1 cellular context compared by ENCODE assay signal in the genomic region with DNA sequence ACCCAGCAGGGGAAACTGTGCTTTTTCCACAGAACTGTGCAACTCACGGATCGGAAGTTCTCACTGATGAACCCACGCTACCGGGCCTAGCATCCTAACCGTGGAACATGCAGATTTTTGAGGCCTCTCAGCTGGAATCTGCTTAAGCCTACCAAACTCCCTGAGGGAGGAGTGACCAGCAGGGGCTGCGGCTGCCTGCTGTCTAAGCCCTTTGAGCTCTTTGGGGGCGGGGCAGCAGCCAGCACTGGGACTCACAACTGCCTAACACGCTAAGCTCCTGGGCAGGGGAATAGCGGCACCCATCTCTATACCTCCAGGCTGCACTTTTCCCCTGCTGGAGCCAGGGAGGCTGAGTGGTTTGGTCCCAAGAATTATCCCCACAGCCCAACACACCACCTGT.
TF ChIP-seq lines count a peak whose summit lies in the region.

No MANE protein-coding gene starts in this region.

TF ChIP-seq in HepG2, 621 proteins besides CTCF, POLR2A, EP300 and RAD21 (continued from another document and continues in another):
- TF ChIP-seq, protein P1, sequence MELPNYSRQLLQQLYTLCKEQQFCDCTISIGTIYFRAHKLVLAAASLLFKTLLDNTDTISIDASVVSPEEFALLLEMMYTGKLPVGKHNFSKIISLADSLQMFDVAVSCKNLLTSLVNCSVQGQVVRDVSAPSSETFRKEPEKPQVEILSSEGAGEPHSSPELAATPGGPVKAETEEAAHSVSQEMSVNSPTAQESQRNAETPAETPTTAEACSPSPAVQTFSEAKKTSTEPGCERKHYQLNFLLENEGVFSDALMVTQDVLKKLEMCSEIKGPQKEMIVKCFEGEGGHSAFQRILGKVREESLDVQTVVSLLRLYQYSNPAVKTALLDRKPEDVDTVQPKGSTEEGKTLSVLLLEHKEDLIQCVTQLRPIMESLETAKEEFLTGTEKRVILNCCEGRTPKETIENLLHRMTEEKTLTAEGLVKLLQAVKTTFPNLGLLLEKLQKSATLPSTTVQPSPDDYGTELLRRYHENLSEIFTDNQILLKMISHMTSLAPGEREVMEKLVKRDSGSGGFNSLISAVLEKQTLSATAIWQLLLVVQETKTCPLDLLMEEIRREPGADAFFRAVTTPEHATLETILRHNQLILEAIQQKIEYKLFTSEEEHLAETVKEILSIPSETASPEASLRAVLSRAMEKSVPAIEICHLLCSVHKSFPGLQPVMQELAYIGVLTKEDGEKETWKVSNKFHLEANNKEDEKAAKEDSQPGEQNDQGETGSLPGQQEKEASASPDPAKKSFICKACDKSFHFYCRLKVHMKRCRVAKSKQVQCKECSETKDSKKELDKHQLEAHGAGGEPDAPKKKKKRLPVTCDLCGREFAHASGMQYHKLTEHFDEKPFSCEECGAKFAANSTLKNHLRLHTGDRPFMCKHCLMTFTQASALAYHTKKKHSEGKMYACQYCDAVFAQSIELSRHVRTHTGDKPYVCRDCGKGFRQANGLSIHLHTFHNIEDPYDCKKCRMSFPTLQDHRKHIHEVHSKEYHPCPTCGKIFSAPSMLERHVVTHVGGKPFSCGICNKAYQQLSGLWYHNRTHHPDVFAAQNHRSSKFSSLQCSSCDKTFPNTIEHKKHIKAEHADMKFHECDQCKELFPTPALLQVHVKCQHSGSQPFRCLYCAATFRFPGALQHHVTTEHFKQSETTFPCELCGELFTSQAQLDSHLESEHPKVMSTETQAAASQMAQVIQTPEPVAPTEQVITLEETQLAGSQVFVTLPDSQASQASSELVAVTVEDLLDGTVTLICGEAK (IDR thresholded peaks at IDR 0.05), result no peak
- TF ChIP-seq, protein P1 (CRISPR knock-in tag; IDR thresholded peaks at IDR 0.05), result peak; percentile 30; the same call in 1 of the 2 replicates
- no peak for TF ChIP-seq ADNP (CRISPR knock-in tag; IDR thresholded peaks at IDR 0.05)
- no peak for TF ChIP-seq NRL (CRISPR knock-in tag; IDR thresholded peaks at IDR 0.05; ENCODE audit: borderline replicate concordance)
- TF ChIP-seq, protein P2, sequence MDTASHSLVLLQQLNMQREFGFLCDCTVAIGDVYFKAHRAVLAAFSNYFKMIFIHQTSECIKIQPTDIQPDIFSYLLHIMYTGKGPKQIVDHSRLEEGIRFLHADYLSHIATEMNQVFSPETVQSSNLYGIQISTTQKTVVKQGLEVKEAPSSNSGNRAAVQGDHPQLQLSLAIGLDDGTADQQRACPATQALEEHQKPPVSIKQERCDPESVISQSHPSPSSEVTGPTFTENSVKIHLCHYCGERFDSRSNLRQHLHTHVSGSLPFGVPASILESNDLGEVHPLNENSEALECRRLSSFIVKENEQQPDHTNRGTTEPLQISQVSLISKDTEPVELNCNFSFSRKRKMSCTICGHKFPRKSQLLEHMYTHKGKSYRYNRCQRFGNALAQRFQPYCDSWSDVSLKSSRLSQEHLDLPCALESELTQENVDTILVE (CRISPR knock-in tag; IDR thresholded peaks at IDR 0.05), result no peak
- TF ChIP-seq ZNF138 (CRISPR knock-in tag; IDR thresholded peaks at IDR 0.05; ENCODE audit: low read depth), result no peak
- no peak for TF ChIP-seq PRPF4 (IDR thresholded peaks at IDR 0.05; ENCODE audit: low read depth, low read length, poor library complexity, severe bottlenecking)
- TF ChIP-seq TEAD3 (CRISPR knock-in tag; optimal IDR thresholded peaks at IDR 0.05; ENCODE audit: borderline replicate concordance), result peak; percentile 40
- 0 out of 2 replicates have a peak, but pooled peaks have one; percentile 33 for TF ChIP-seq ZNF34 (CRISPR knock-in tag; IDR thresholded peaks at IDR 0.05; ENCODE audit: borderline replicate concordance)
- TF ChIP-seq ZNF614 (CRISPR knock-in tag; IDR thresholded peaks at IDR 0.05; ENCODE audit: borderline replicate concordance), result no peak
- TF ChIP-seq, protein P3, sequence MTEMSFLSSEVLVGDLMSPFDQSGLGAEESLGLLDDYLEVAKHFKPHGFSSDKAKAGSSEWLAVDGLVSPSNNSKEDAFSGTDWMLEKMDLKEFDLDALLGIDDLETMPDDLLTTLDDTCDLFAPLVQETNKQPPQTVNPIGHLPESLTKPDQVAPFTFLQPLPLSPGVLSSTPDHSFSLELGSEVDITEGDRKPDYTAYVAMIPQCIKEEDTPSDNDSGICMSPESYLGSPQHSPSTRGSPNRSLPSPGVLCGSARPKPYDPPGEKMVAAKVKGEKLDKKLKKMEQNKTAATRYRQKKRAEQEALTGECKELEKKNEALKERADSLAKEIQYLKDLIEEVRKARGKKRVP (CRISPR knock-in tag; IDR thresholded peaks at IDR 0.05), result no peak
- 0 out of 2 replicates have a peak, but pooled peaks have one; percentile 32 for TF ChIP-seq FOXC1 (CRISPR knock-in tag; IDR thresholded peaks at IDR 0.05; ENCODE audit: borderline replicate concordance)
- TF ChIP-seq YEATS2 (CRISPR knock-in tag; IDR thresholded peaks at IDR 0.05; ENCODE audit: borderline replicate concordance), result no peak
- TF ChIP-seq ZNF350 (CRISPR knock-in tag; IDR thresholded peaks at IDR 0.05; ENCODE audit: borderline replicate concordance, low read depth), result no peak
- TF ChIP-seq CC2D1A (CRISPR knock-in tag; IDR thresholded peaks at IDR 0.05), result no peak
- TF ChIP-seq MEF2D (CRISPR knock-in tag; IDR thresholded peaks at IDR 0.05), result no peak
- no peak for TF ChIP-seq ZNF709 (CRISPR knock-in tag; IDR thresholded peaks at IDR 0.05)
- TF ChIP-seq GLI4 (CRISPR knock-in tag; IDR thresholded peaks at IDR 0.05; ENCODE audit: borderline replicate concordance), result no peak
- peak; percentile 84 for TF ChIP-seq SP5 (CRISPR knock-in tag; IDR thresholded peaks at IDR 0.05; ENCODE audit: borderline replicate concordance, low read depth)
- no peak for TF ChIP-seq SRSF9 (IDR thresholded peaks at IDR 0.05; ENCODE audit: borderline replicate concordance, insufficient read depth, low read depth, low read length, poor library complexity, severe bottlenecking)
- no peak for TF ChIP-seq ZMYM2 (CRISPR knock-in tag; IDR thresholded peaks at IDR 0.05)
- no peak for TF ChIP-seq ZNF549 (CRISPR knock-in tag; IDR thresholded peaks at IDR 0.05)
- TF ChIP-seq, protein P4, sequence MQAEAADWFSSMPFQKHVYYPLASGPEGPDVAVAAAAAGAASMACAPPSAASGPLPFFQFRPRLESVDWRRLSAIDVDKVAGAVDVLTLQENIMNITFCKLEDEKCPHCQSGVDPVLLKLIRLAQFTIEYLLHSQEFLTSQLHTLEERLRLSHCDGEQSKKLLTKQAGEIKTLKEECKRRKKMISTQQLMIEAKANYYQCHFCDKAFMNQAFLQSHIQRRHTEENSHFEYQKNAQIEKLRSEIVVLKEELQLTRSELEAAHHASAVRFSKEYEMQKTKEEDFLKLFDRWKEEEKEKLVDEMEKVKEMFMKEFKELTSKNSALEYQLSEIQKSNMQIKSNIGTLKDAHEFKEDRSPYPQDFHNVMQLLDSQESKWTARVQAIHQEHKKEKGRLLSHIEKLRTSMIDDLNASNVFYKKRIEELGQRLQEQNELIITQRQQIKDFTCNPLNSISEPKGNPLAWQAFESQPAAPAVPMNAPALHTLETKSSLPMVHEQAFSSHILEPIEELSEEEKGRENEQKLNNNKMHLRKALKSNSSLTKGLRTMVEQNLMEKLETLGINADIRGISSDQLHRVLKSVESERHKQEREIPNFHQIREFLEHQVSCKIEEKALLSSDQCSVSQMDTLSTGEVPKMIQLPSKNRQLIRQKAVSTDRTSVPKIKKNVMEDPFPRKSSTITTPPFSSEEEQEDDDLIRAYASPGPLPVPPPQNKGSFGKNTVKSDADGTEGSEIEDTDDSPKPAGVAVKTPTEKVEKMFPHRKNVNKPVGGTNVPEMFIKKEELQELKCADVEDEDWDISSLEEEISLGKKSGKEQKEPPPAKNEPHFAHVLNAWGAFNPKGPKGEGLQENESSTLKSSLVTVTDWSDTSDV (CRISPR knock-in tag; IDR thresholded peaks at IDR 0.05), result no peak
- TF ChIP-seq, protein P5, sequence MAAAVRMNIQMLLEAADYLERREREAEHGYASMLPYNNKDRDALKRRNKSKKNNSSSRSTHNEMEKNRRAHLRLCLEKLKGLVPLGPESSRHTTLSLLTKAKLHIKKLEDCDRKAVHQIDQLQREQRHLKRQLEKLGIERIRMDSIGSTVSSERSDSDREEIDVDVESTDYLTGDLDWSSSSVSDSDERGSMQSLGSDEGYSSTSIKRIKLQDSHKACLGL (CRISPR knock-in tag; IDR thresholded peaks at IDR 0.05), result no peak
- no peak for TF ChIP-seq ATF7-NPFF (CRISPR knock-in tag; IDR thresholded peaks at IDR 0.05; ENCODE audit: low read depth)
- TF ChIP-seq ZNF235 (CRISPR knock-in tag; IDR thresholded peaks at IDR 0.05; ENCODE audit: borderline replicate concordance), result no peak
- TF ChIP-seq ZNF264 (CRISPR knock-in tag; IDR thresholded peaks at IDR 0.05), result no peak
- TF ChIP-seq CENPX (CRISPR knock-in tag; IDR thresholded peaks at IDR 0.05), result no peak
- no peak for TF ChIP-seq KDM6A (CRISPR knock-in tag; IDR thresholded peaks at IDR 0.05; ENCODE audit: low read depth)
- TF ChIP-seq U2AF2 (IDR thresholded peaks at IDR 0.05; ENCODE audit: low read depth, low read length), result no peak
- no peak for TF ChIP-seq MTA1 (CRISPR knock-in tag; IDR thresholded peaks at IDR 0.05; ENCODE audit: borderline replicate concordance)
- TF ChIP-seq, protein P6, sequence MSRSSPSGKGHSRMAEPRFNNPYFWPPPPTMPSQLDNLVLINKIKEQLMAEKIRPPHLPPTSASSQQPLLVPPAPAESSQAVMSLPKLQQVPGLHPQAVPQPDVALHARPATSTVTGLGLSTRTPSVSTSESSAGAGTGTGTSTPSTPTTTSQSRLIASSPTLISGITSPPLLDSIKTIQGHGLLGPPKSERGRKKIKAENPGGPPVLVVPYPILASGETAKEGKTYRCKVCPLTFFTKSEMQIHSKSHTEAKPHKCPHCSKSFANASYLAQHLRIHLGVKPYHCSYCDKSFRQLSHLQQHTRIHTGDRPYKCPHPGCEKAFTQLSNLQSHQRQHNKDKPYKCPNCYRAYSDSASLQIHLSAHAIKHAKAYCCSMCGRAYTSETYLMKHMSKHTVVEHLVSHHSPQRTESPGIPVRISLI (CRISPR knock-in tag; IDR thresholded peaks at IDR 0.05; ENCODE audit: borderline replicate concordance), result no peak
- TF ChIP-seq, protein P7, sequence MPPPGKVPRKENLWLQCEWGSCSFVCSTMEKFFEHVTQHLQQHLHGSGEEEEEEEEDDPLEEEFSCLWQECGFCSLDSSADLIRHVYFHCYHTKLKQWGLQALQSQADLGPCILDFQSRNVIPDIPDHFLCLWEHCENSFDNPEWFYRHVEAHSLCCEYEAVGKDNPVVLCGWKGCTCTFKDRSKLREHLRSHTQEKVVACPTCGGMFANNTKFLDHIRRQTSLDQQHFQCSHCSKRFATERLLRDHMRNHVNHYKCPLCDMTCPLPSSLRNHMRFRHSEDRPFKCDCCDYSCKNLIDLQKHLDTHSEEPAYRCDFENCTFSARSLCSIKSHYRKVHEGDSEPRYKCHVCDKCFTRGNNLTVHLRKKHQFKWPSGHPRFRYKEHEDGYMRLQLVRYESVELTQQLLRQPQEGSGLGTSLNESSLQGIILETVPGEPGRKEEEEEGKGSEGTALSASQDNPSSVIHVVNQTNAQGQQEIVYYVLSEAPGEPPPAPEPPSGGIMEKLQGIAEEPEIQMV (CRISPR knock-in tag; IDR thresholded peaks at IDR 0.05; ENCODE audit: low read depth), result no peak
- TF ChIP-seq, protein P8, sequence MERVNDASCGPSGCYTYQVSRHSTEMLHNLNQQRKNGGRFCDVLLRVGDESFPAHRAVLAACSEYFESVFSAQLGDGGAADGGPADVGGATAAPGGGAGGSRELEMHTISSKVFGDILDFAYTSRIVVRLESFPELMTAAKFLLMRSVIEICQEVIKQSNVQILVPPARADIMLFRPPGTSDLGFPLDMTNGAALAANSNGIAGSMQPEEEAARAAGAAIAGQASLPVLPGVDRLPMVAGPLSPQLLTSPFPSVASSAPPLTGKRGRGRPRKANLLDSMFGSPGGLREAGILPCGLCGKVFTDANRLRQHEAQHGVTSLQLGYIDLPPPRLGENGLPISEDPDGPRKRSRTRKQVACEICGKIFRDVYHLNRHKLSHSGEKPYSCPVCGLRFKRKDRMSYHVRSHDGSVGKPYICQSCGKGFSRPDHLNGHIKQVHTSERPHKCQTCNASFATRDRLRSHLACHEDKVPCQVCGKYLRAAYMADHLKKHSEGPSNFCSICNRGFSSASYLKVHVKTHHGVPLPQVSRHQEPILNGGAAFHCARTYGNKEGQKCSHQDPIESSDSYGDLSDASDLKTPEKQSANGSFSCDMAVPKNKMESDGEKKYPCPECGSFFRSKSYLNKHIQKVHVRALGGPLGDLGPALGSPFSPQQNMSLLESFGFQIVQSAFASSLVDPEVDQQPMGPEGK (CRISPR knock-in tag; IDR thresholded peaks at IDR 0.05), result no peak
- TF ChIP-seq CHD4 (IDR thresholded peaks at IDR 0.05; ENCODE audit: borderline replicate concordance, low read length), result no peak
- TF ChIP-seq PITX1 (CRISPR knock-in tag; IDR thresholded peaks at IDR 0.05), result peak; percentile 57; the same call in 1 of the 2 replicates
- no peak for TF ChIP-seq KLF11 (CRISPR knock-in tag; IDR thresholded peaks at IDR 0.05)
- TF ChIP-seq ZNF562 (CRISPR knock-in tag; IDR thresholded peaks at IDR 0.05; ENCODE audit: borderline replicate concordance), result no peak
- no peak for TF ChIP-seq CBX2 (IDR thresholded peaks at IDR 0.05; ENCODE audit: low read depth, low read length)
- no peak for TF ChIP-seq CBX2 (CRISPR knock-in tag; IDR thresholded peaks at IDR 0.05; ENCODE audit: low read depth)
